Comparison of ENCODE assay signal across 10 cellular contexts in the genomic region with DNA sequence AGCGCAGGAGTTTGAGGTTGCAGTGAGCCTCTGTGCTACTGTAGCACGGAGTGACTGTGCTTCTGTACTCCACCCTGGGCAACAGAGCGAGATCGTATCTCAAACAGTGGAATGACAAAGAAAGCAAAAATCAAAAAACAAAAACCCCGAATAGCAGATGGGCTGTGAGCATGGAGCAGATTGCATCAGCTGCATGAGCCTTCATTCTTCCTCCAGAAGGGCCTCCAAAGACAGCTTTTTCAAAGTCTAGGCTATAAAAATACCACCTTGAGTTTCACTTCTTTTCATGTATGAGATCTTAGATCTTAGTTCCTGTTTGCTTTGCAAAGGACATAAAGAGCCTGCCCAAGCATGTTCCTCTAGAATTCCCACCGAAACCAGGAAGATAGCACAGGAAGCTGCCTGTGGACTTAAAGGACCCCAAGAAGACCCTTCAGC. TPM values are rescaled to one million over a fixed set of nuclear protein-coding genes. Genes with fewer than 3 reads are reported as not detected.
A peak's percentile ranks its signal among the peaks of the same experiment; 100 is the strongest.
DNase-seq lines count a peak whose midpoint lies in the region; ATAC-seq and TF ChIP-seq lines count a peak whose summit lies in the region.
"Had no signal": no experiment of that assay in that cellular context is flagged by ENCODE, and none has a peak within 500 bp of the region (broad histone marks: within the 10 kb centered on the region; RNA-seq: fewer than 3 reads in every experiment).

No MANE protein-coding gene starts in this region.

- H3K9ac ChIP-seq in DND-41 (ENCODE audit: low read depth, low read length), result no peak overlapping the region; the same call in 1 of the 2 replicates
- H3K9ac ChIP-seq: parathyroid adenoma had no signal

- H3K79me2 ChIP-seq in DND-41 (ENCODE audit: insufficient read depth, low read length), result no peaks in the 10 kb centered on the region
- H3K79me2 ChIP-seq: parathyroid adenoma had no signal

- no peak for TF ChIP-seq CTCF in DND-41 (IDR thresholded peaks at IDR 0.05; ENCODE audit: borderline replicate concordance, extremely low read depth, low read length, poor library complexity, severe bottlenecking)

- no peaks in the 10 kb centered on the region for H3K36me3 Mint-ChIP-seq in activated naive CD4-positive, alpha-beta T cell treated with anti-CD3 and anti-CD28 coated beads, Interleukin-2, amount 50 U/mL, for 24 hours

- no peaks in the 10 kb centered on the region for H3K27me3 ChIP-seq in DND-41 (ENCODE audit: insufficient read depth, low read length, poor library complexity)

- no peaks in the 10 kb centered on the region for H3K9me3 Mint-ChIP-seq in activated naive CD4-positive, alpha-beta T cell treated with anti-CD3 and anti-CD28 coated beads, Interleukin-2, amount 50 U/mL, for 24 hours

- peak overlapping the region; percentile 25 for H3K27ac Mint-ChIP-seq in activated naive CD4-positive, alpha-beta T cell treated with anti-CD3 and anti-CD28 coated beads, Interleukin-2, amount 50 U/mL, for 24 hours

- no peaks in the 10 kb centered on the region for H3K36me3 ChIP-seq in DND-41 (ENCODE audit: insufficient read depth, low read length)

- H3K27ac ChIP-seq in DND-41 (ENCODE audit: low read length), result peak overlapping the region; percentile 64
- H3K27ac ChIP-seq: parathyroid adenoma had no signal

- no peak overlapping the region for H3K4me3 ChIP-seq in DND-41 (ENCODE audit: low read depth in 1 of 2, low read length in 2 of 2)

- no peaks in the 10 kb centered on the region for H3K9me3 ChIP-seq in DND-41 (ENCODE audit: insufficient read depth, low read length, severe bottlenecking)

- H3K4me1 Mint-ChIP-seq in activated naive CD4-positive, alpha-beta T cell treated with anti-CD3 and anti-CD28 coated beads, Interleukin-2, amount 50 U/mL, for 24 hours, result peaks cover 30% of the 10 kb centered on the region

- intact Hi-C loops in left ventricle myocardium superior (cut with micrococcal nuclease), result no loop called here

- H4K20me1 ChIP-seq in DND-41 (ENCODE audit: insufficient read depth, low read length), result no peaks in the 10 kb centered on the region

- H3K27me3 Mint-ChIP-seq in activated naive CD4-positive, alpha-beta T cell treated with anti-CD3 and anti-CD28 coated beads, Interleukin-2, amount 50 U/mL, for 24 hours, result no peaks in the 10 kb centered on the region

- H3K4me2 ChIP-seq in DND-41 (ENCODE audit: insufficient read depth, low read length), result peak overlapping the region; percentile 34

- peak; percentile 86 for ATAC-seq in DND-41 (ENCODE audit: insufficient read depth, low read depth)
- ATAC-seq in GM19463 (IDR thresholded peaks at IDR 0.05; ENCODE audit: unreplicated experiment), result peak; percentile 80
- peak; percentile 85 for ATAC-seq in HG03280 (IDR thresholded peaks at IDR 0.05; ENCODE audit: unreplicated experiment)
- no peak for ATAC-seq in left ventricle myocardium superior
- ATAC-seq: Right ventricle myocardium inferior had no signal

- H3K4me3 Mint-ChIP-seq in activated naive CD4-positive, alpha-beta T cell treated with anti-CD3 and anti-CD28 coated beads, Interleukin-2, amount 50 U/mL, for 24 hours, result peak overlapping the region; percentile 53

- H3K4me1 ChIP-seq in DND-41 (ENCODE audit: insufficient read depth, low read length), result peaks cover 18% of the 10 kb centered on the region
- H3K4me1 ChIP-seq: parathyroid adenoma had no signal

- peak overlapping the region; percentile 51; the same call in 1 of the 2 replicates for H2AFZ ChIP-seq in DND-41 (ENCODE audit: low read depth, low read length)
- H2AFZ ChIP-seq: parathyroid adenoma had no signal

- DNase-seq in DND-41 (peak; percentile 53), left ventricle myocardium superior (no peak), HPDE6-E6E7 (ENCODE audit: extremely low spot score) (no peak), amniotic stem cell (lab: John Stamatoyannopoulos, UW) (no peak), DMS53 treated with DMSO at 0.1 percent for 48 hours (lab: John Stamatoyannopoulos, UW; ENCODE audit: unreplicated experiment) (no peak)

RNA-seq across cellular contexts. Expression of a gene that starts 15.0 kb away (rescaled TPM):
- total RNA-seq in left ventricle myocardium superior, result 492 TPM
